ENCODE assay signal across 15 cellular contexts in the genomic region with DNA sequence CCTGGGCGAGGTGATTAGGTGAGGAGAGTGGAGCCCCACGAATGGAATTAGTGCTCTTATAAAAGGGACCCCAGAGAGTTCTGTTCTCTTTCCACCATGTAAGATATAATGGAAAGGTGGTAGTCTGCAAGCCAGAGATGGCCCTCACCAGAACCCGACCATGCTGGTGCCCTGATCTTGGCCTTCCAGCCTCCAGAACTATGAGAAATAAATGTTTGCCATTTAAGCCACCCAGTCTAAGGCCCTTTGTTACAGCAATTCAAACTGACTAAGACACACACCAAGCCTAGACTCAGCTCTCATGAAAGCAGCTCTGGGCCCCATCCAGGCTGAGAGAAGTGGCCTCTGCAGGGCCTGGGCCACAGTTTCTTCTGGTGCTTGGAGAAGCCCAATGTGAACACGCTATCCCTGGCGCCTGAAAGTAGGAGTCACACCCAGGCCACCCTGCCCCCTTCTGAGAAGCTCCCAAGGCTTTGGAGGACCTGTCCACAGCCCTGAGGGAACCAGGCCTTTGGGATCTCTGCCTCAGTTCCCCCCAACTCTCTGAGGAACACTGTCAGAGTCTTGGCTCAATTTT. TPM values are rescaled to one million over a fixed set of nuclear protein-coding genes. Genes with fewer than 3 reads are reported as not detected.
DNase-seq lines count a peak whose midpoint lies in the region; ATAC-seq and TF ChIP-seq lines count a peak whose summit lies in the region.
"Had no signal": no experiment of that assay in that cellular context is flagged by ENCODE, and none has a peak within 500 bp of the region (broad histone marks: within the 10 kb centered on the region; RNA-seq: fewer than 3 reads in every experiment).

No MANE protein-coding gene starts in this region.

- H3K4me3 Mint-ChIP-seq in effector memory CD8-positive, alpha-beta T cell = no peak overlapping the region
- H3K4me3 Mint-ChIP-seq: immature natural killer cell had no signal

- no peak for TF ChIP-seq CTCF in ascending aorta (IDR thresholded peaks at IDR 0.05)
- no peak for TF ChIP-seq CTCF in lower lobe of right lung (IDR thresholded peaks at IDR 0.05)
- TF ChIP-seq CTCF in spleen (IDR thresholded peaks at IDR 0.05 in 8 of 11, conservative IDR thresholded peaks at IDR 0.05 in 3 of 11) = no peak

- H3K27ac ChIP-seq in BLaER1 (peak overlapping the region; percentile 80), ascending aorta (peak overlapping the region; percentile 81 to 93), lower lobe of right lung (peak overlapping the region; percentile 44), spleen (peak overlapping the region; percentile 68 to 96 (median 90))

- H3K27ac Mint-ChIP-seq in effector memory CD8-positive, alpha-beta T cell = no peak overlapping the region
- H3K27ac Mint-ChIP-seq: immature natural killer cell had no signal

- peak overlapping the region; percentile 47; the same call in 1 of the 2 replicates for H3K9ac ChIP-seq in BLaER1

- 81 to 98% (median 95%) methylated on average over 3 to 5 of the region's 5 CpGs for WGBS in spleen, 5 donors

- peaks cover 72% of the 10 kb centered on the region for H3K4me1 ChIP-seq in BLaER1
- peaks cover 15 to 56% of the 10 kb centered on the region in 2 donors for H3K4me1 ChIP-seq in ascending aorta
- peaks cover 63% of the 10 kb centered on the region for H3K4me1 ChIP-seq in lower lobe of right lung
- H3K4me1 ChIP-seq in spleen = peaks cover 38 to 100% (median 88%) of the 10 kb centered on the region in 6 donors

- no peaks in the 10 kb centered on the region for H3K4me1 Mint-ChIP-seq in effector memory CD8-positive, alpha-beta T cell (ENCODE audit: low read depth in 2 of 2)

- intact Hi-C loops in ascending aorta (cut with DNase I) = no loop called here
- intact Hi-C loops in lower lobe of right lung (cut with DNase I) = no loop called here
- intact Hi-C loops in spleen (cut with DNase I; ENCODE audit: low total_unique reads) = no loop called here

- H3K9me3 Mint-ChIP-seq in effector memory CD8-positive, alpha-beta T cell = no peaks in the 10 kb centered on the region
- H3K9me3 Mint-ChIP-seq: immature natural killer cell had no signal

- ATAC-seq in lower lobe of right lung (no peak), HG03520 (IDR thresholded peaks at IDR 0.05; ENCODE audit: unreplicated experiment) (no peak), HG02852 (IDR thresholded peaks at IDR 0.05; ENCODE audit: unreplicated experiment) (no peak)
- ATAC-seq in effector memory CD8-positive, alpha-beta T cell (replicated peaks) = no peak
- ATAC-seq: stimulated activated naive CD8-positive, alpha-beta T cell treated with anti-CD3 and anti-CD28 coated beads, Interleukin-15, Interleukin-2, amounts not matched to agents 100 U/mL and 50 U/mL, for 24 hours had no signal

- peak overlapping the region; percentile 77 for H3K4me2 ChIP-seq in BLaER1

- no peaks in the 10 kb centered on the region for H3K36me3 Mint-ChIP-seq in effector memory CD8-positive, alpha-beta T cell (ENCODE audit: insufficient read depth)
- H3K36me3 Mint-ChIP-seq: immature natural killer cell had no signal

- H3K27me3 ChIP-seq in BLaER1 (no peaks in the 10 kb centered on the region), ascending aorta (no peaks in the 10 kb centered on the region), lower lobe of right lung (ENCODE audit: low read depth) (no peaks in the 10 kb centered on the region), spleen (replicated peaks in 1 of 7) (no peaks in the 10 kb centered on the region)

- H3K9me3 ChIP-seq in BLaER1 (no peaks in the 10 kb centered on the region), ascending aorta (no peaks in the 10 kb centered on the region), lower lobe of right lung (no peaks in the 10 kb centered on the region), spleen (no peaks in the 10 kb centered on the region)

- H3K27me3 Mint-ChIP-seq in effector memory CD8-positive, alpha-beta T cell = peaks cover 32 to 49% of the 10 kb centered on the region in 2 donors

- no peaks in the 10 kb centered on the region for H4K20me1 ChIP-seq in BLaER1

- H3K4me3 ChIP-seq in BLaER1 (no peak overlapping the region), ascending aorta (no peak overlapping the region), lower lobe of right lung (no peak overlapping the region), spleen (peak overlapping the region in 1 of 8 donors; percentile 61)

- no peaks in the 10 kb centered on the region for H3K36me3 ChIP-seq in BLaER1
- peaks cover 94 to 97% of the 10 kb centered on the region in 2 donors for H3K36me3 ChIP-seq in ascending aorta
- H3K36me3 ChIP-seq in lower lobe of right lung = no peaks in the 10 kb centered on the region
- H3K36me3 ChIP-seq in spleen = peaks cover 0 to 23% (median 0%) of the 10 kb centered on the region in 6 donors

- no peak for DNase-seq in ascending aorta (ENCODE audit: low spot score in 2 of 2)
- no peak for DNase-seq in lower lobe of right lung
- DNase-seq in spleen = no peak
- no peak for DNase-seq in effector memory CD8-positive, alpha-beta T cell
- no peak for DNase-seq in NCI-H2196 (lab: John Stamatoyannopoulos, UW; ENCODE audit: unreplicated experiment)
- DNase-seq: activated CD4-positive, alpha-beta T cell treated with anti-CD3 and anti-CD28 coated beads for 48 hours; immature natural killer cell; SIG-M5; stimulated activated naive CD8-positive, alpha-beta T cell treated with anti-CD3 and anti-CD28 coated beads, Interleukin-15, Interleukin-2, amounts not matched to agents 100 U/mL and 50 U/mL, for 24 hours had no signal

- TF ChIP-seq POLR2A in spleen (IDR thresholded peaks at IDR 0.05) = no peak

RNA-seq across cellular contexts. Expression of a gene that starts 35.3 kb away (rescaled TPM):
- total RNA-seq in ascending aorta (66.3 TPM), lower lobe of right lung (95.2 TPM), spleen (100 to 1,000 TPM in 5 of 7 donors, 10 to 100 TPM in 2; 83.4 to 338 (median 250) TPM)
- 10 to 100 TPM; 20.2 to 35.9 (median 33.9) TPM for polyA plus RNA-seq in spleen
- total RNA-seq: fibroblast of villous mesenchyme, H4, myocyte had no signal
- polyA plus RNA-seq: immature natural killer cell had no signal
